In genomic region chr2:64750817-64751285, GRCh38 we compare ENCODE assay signal across 9 cellular contexts.
DNase-seq lines count a peak whose midpoint lies in the region; ATAC-seq, FAIRE-seq and TF ChIP-seq lines count a peak whose summit lies in the region.
"Had no signal": no experiment of that assay in that cellular context is flagged by ENCODE, and none has a peak within 500 bp of the region (broad histone marks: within the 10 kb centered on the region; RNA-seq: fewer than 3 reads in every experiment).

No MANE protein-coding gene starts in this region.

- TF ChIP-seq CTCF in lung (IDR thresholded peaks at IDR 0.05; ENCODE audit: control extremely low read depth, extremely low read depth) = no peak

- H3K4me1 Mint-ChIP-seq in activated CD4-positive, alpha-beta T cell treated with anti-CD3 and anti-CD28 coated beads, Interleukin-2, amount 10 ng/mL, durations not matched to agents 7 days and 5 days = peaks cover 26% of the 10 kb centered on the region
- peaks cover 30% of the 10 kb centered on the region for H3K4me1 Mint-ChIP-seq in dendritic cell treated with granulocyte-macrophage colony-stimulating factor and Interleukin-4, amounts not matched to agents 40 ng/mL and 50 ng/mL, for 4 days (ENCODE audit: low read depth)

- POLR2A ChIA-PET in activated CD4-positive, alpha-beta T cell treated with anti-CD3 and anti-CD28 coated beads, Interleukin-2, amount 10 ng/mL, durations not matched to agents 7 days and 5 days (lab: Charles Lee) = interaction anchor here (0.6 to 1.5 kb wide), 10 partner anchors 9 to 550 kb away, joined by 3 to 8 read pairs (median 3); no protein-coding TSS in a partner anchor

- H3K4me1 ChIP-seq in lung (ENCODE audit: control insufficient read depth in 2 of 2, insufficient read depth in 2 of 2, low read length in 2 of 2) = peaks cover 0 to 2% of the 10 kb centered on the region in 2 donors

- ATAC-seq in HG03457 (IDR thresholded peaks at IDR 0.05; ENCODE audit: unreplicated experiment) (peak; percentile 76), lung (ENCODE audit: insufficient read depth, low FRiP score) (peak; percentile 94)

- peak; percentile 84 for FAIRE-seq in GM19239 (lab: Jason Lieb, UNC)
- FAIRE-seq: endometrium had no signal

- peak overlapping the region; percentile 87 to 95 for H3K27ac ChIP-seq in lung (ENCODE audit: low read depth in 1 of 2, low read length in 1 of 2)

- H3K9me3 Mint-ChIP-seq in activated CD4-positive, alpha-beta T cell treated with anti-CD3 and anti-CD28 coated beads, Interleukin-2, amount 10 ng/mL, durations not matched to agents 7 days and 5 days = peaks cover 2% of the 10 kb centered on the region
- H3K9me3 Mint-ChIP-seq in dendritic cell treated with granulocyte-macrophage colony-stimulating factor and Interleukin-4, amounts not matched to agents 40 ng/mL and 50 ng/mL, for 4 days = peaks cover 2% of the 10 kb centered on the region

- no peaks in the 10 kb centered on the region for H3K36me3 Mint-ChIP-seq in activated CD4-positive, alpha-beta T cell treated with anti-CD3 and anti-CD28 coated beads, Interleukin-2, amount 10 ng/mL, durations not matched to agents 7 days and 5 days (ENCODE audit: low read depth)
- H3K36me3 Mint-ChIP-seq in dendritic cell treated with granulocyte-macrophage colony-stimulating factor and Interleukin-4, amounts not matched to agents 40 ng/mL and 50 ng/mL, for 4 days (ENCODE audit: low read depth) = peaks cover 9% of the 10 kb centered on the region

- H3K4me3 Mint-ChIP-seq in activated CD4-positive, alpha-beta T cell treated with anti-CD3 and anti-CD28 coated beads, Interleukin-2, amount 10 ng/mL, durations not matched to agents 7 days and 5 days = peak overlapping the region; percentile 98
- H3K4me3 Mint-ChIP-seq in dendritic cell treated with granulocyte-macrophage colony-stimulating factor and Interleukin-4, amounts not matched to agents 40 ng/mL and 50 ng/mL, for 4 days = peak overlapping the region; percentile 97

- H3K27me3 Mint-ChIP-seq in activated CD4-positive, alpha-beta T cell treated with anti-CD3 and anti-CD28 coated beads, Interleukin-2, amount 10 ng/mL, durations not matched to agents 7 days and 5 days = no peaks in the 10 kb centered on the region
- no peaks in the 10 kb centered on the region for H3K27me3 Mint-ChIP-seq in dendritic cell treated with granulocyte-macrophage colony-stimulating factor and Interleukin-4, amounts not matched to agents 40 ng/mL and 50 ng/mL, for 4 days

- WGBS in lung, 2 donors = 0 to 1% methylated on average over 43 of the region's 43 CpGs

- no peaks in the 10 kb centered on the region for H3K9me3 ChIP-seq in lung (ENCODE audit: control insufficient read depth in 2 of 2, insufficient read depth in 1 of 2, low read length in 1 of 2)

- peak overlapping the region; percentile 48 for H3K4me3 ChIP-seq in lung

- intact Hi-C loops in dendritic cell treated with granulocyte-macrophage colony-stimulating factor and Interleukin-4, amounts not matched to agents 40 ng/mL and 50 ng/mL, for 4 days (cut with micrococcal nuclease) = loop anchor here (1.0 to 5.0 kb wide), 5 partner anchors 16 to 229 kb away; partner anchors contain the start of gene AFTPH

- H3K27ac Mint-ChIP-seq in activated CD4-positive, alpha-beta T cell treated with anti-CD3 and anti-CD28 coated beads, Interleukin-2, amount 10 ng/mL, durations not matched to agents 7 days and 5 days = peak overlapping the region; percentile 98
- H3K27ac Mint-ChIP-seq in dendritic cell treated with granulocyte-macrophage colony-stimulating factor and Interleukin-4, amounts not matched to agents 40 ng/mL and 50 ng/mL, for 4 days = peak overlapping the region; percentile 99

- DNase-seq in Ammon's horn (ENCODE audit: low spot score) (peak; percentile 100), GM19239 (ENCODE audit: insufficient read length, low spot score) (peak; percentile 54), NCI-H526 (lab: John Stamatoyannopoulos, UW) (peak; percentile 98 to 99), lung (ENCODE audit: low spot score) (peak; percentile 98)
- DNase-seq in activated CD4-positive, alpha-beta T cell treated with anti-CD3 and anti-CD28 coated beads, Interleukin-2, amount 10 ng/mL, durations not matched to agents 7 days and 5 days = peak; percentile 97
- peak; percentile 90 to 96 (median 96) for DNase-seq in stimulated activated CD4-positive, alpha-beta T cell treated with anti-CD3 and anti-CD28 coated beads, TNF-alpha, amount 100 ng/mL, for 4 hours (ENCODE audit: low read depth in 3 of 3)

- CTCF ChIA-PET in activated CD4-positive, alpha-beta T cell treated with anti-CD3 and anti-CD28 coated beads, Interleukin-2, amount 10 ng/mL, durations not matched to agents 7 days and 5 days (lab: Charles Lee) = interaction anchor here (0.6 to 7.3 kb wide), 15 partner anchors 9 to 484 kb away, joined by 3 to 49 read pairs (median 4); partner anchors contain the start of gene SERTAD2

- H3K36me3 ChIP-seq in lung (ENCODE audit: control insufficient read depth in 2 of 2, insufficient read depth in 2 of 2, low read length in 2 of 2) = no peaks in the 10 kb centered on the region

- H3K27me3 ChIP-seq in lung (ENCODE audit: control insufficient read depth, insufficient read depth) = no peaks in the 10 kb centered on the region

Comparison
In these comparisons a context has a peak if more than half of its experiments do, and no peak if none do; other contexts are left out.
1. Peak in every context shown above with its lines: DNase-seq, ATAC-seq, H3K4me3 ChIP-seq and H3K27ac ChIP-seq.